ENCODE assay signal across 22 cellular contexts in genomic region chr6:14791525-14791924, GRCh38.
DNase-seq lines count a peak whose midpoint lies in the region; ATAC-seq and TF ChIP-seq lines count a peak whose summit lies in the region.
"Had no signal": no experiment of that assay in that cellular context is flagged by ENCODE, and none has a peak within 500 bp of the region (broad histone marks: within the 10 kb centered on the region; RNA-seq: fewer than 3 reads in every experiment).

No MANE protein-coding gene starts in this region.

- POLR2A ChIA-PET in AG04449 (lab: Yijun Ruan, JAX): no interaction called here

- DNase-seq in AG04449 (ENCODE audit: low read depth, low spot score): peak; percentile 36
- DNase-seq in EL: peak; percentile 57
- DNase-seq in RPMI7951 (ENCODE audit: low read depth): peak; percentile 71
- peak; percentile 42 to 79 for DNase-seq in foreskin fibroblast
- no peak for DNase-seq in NCI-H187 treated with DMSO at 0.1 percent for 48 hours (lab: John Stamatoyannopoulos, UW)
- DNase-seq in substantia nigra (lab: John Stamatoyannopoulos, UW): no peak
- DNase-seq: activated CD4-positive, alpha-beta T cell treated with anti-CD3 and anti-CD28 coated beads for 36 hours; activated naive CD4-positive, alpha-beta T cell treated with anti-CD3 and anti-CD28 coated beads, Interleukin-2, amount 50 U/mL, for 16 hours; activated T-cell treated with anti-CD3 and anti-CD28 coated beads, Interleukin-2, amount 50 U/mL, for 48 hours; CD4-positive, alpha-beta T cell; central memory CD4-positive, alpha-beta T cell; DMS53; GOT3; immature natural killer cell; left lung; nephron progenitor cell; SIG-M5; sigmoid colon; T-helper 1 cell had no signal

- TF ChIP-seq CTCF in AG04449 (IDR thresholded peaks at IDR 0.05; ENCODE audit: insufficient read depth, low read length, missing control alignments) (no peak), foreskin fibroblast (IDR thresholded peaks at IDR 0.05; ENCODE audit: low read depth, low read length) (no peak)

- ATAC-seq in GM19395 (IDR thresholded peaks at IDR 0.05; ENCODE audit: unreplicated experiment): no peak
- ATAC-seq: activated CD4-positive, alpha-beta T cell treated with anti-CD3 and anti-CD28 coated beads for 36 hours; HepG2; left lung had no signal

- no peak overlapping the region for H3K27ac ChIP-seq in substantia nigra (ENCODE audit: low read depth, low read length, poor library complexity, severe bottlenecking)
- H3K27ac ChIP-seq: hepatocyte, left lung, sigmoid colon had no signal

- CTCF ChIA-PET in AG04449 (lab: Yijun Ruan, JAX): no interaction called here

- H3K4me3 ChIP-seq in AG04449 (ENCODE audit: low read depth, low read length) (no peak overlapping the region), foreskin fibroblast (ENCODE audit: low read depth in 1 of 2, low read length in 2 of 2) (no peak overlapping the region)
- H3K4me3 ChIP-seq: hepatocyte, left lung, sigmoid colon had no signal

Comparison
In these comparisons a context has a peak if more than half of its experiments do, and no peak if none do; other contexts are left out.
1. DNase-seq: peak in AG04449 (single experiment), EL (single experiment), RPMI7951 (single experiment) and foreskin fibroblast (2 of 2); none in NCI-H187 treated with DMSO at 0.1 percent for 48 hours (single experiment) and substantia nigra (0 of 49).